Comparison of ENCODE assay signal across 29 cellular contexts in genomic region chr17:46896991-46897390, GRCh38. TPM values are rescaled to one million over a fixed set of nuclear protein-coding genes. Genes with fewer than 3 reads are reported as not detected.
"Had no signal": no experiment of that assay in that cellular context is flagged by ENCODE, and none has a peak within 500 bp of the region (broad histone marks: within the 10 kb centered on the region; RNA-seq: fewer than 3 reads in every experiment).

No MANE protein-coding gene starts in this region.

- DNase-seq: activated CD4-positive, alpha-beta memory T cell treated with anti-CD3 and anti-CD28 coated beads, Interleukin-2, amount 10 ng/mL, durations not matched to agents 7 days and 5 days; activated CD4-positive, alpha-beta T cell treated with anti-CD3 and anti-CD28 coated beads for 1 hour; activated CD4-positive, alpha-beta T cell treated with anti-CD3 and anti-CD28 coated beads for 4 hours; activated CD4-positive, alpha-beta T cell treated with anti-CD3 and anti-CD28 coated beads, Interleukin-2, amount 10 ng/mL, durations not matched to agents 7 days and 5 days; activated CD4-positive, alpha-beta T cell treated with anti-CD3 and anti-CD28 coated beads, Interleukin-2, amount 50 U/mL, for 4 hours; activated CD8-positive, alpha-beta memory T cell treated with anti-CD3 and anti-CD28 coated beads, Interleukin-2, amount 50 U/mL, for 48 hours; activated gamma-delta T cell treated with Interleukin-2 at 50 U/mL for 16 hours; activated naive CD4-positive, alpha-beta T cell treated with anti-CD3 and anti-CD28 coated beads for 36 hours; activated naive CD8-positive, alpha-beta T cell treated with anti-CD3 and anti-CD28 coated beads for 36 hours; activated naive CD8-positive, alpha-beta T cell treated with anti-CD3 and anti-CD28 coated beads, Interleukin-2, amount 50 U/mL, for 24 hours; activated T-cell treated with anti-CD3 and anti-CD28 coated beads for 4 hours; activated T-cell treated with anti-CD3 and anti-CD28 coated beads, Interleukin-2, amount 50 U/mL, for 24 hours; activated T-cell treated with anti-CD3 and anti-CD28 coated beads, Interleukin-2, amount 50 U/mL, for 72 hours; adrenal gland; amygdala; body of pancreas; central memory CD4-positive, alpha-beta T cell; cerebellar nuclear complex; dorsolateral prefrontal cortex; effector memory CD4-positive, alpha-beta T cell; endodermal cell; foreskin keratinocyte; heart right ventricle; T-helper 2 cell had no signal

- ATAC-seq: activated naive CD8-positive, alpha-beta T cell treated with anti-CD3 and anti-CD28 coated beads, Interleukin-2, amount 50 U/mL, for 24 hours; activated T-cell treated with anti-CD3 and anti-CD28 coated beads, Interleukin-2, amount 50 U/mL, for 72 hours; body of pancreas; foreskin keratinocyte; gastroesophageal sphincter; heart right ventricle; WTC11 had no signal

RNA-seq across cellular contexts. Expression of gene WNT9B, which starts 45.6 kb away (rescaled TPM):
- total RNA-seq: activated CD4-positive, alpha-beta memory T cell treated with anti-CD3 and anti-CD28 coated beads, Interleukin-2, amount 10 ng/mL, durations not matched to agents 7 days and 5 days; activated CD4-positive, alpha-beta T cell treated with anti-CD3 and anti-CD28 coated beads, Interleukin-2, amount 10 ng/mL, durations not matched to agents 7 days and 5 days; activated naive CD4-positive, alpha-beta T cell treated with anti-CD3 and anti-CD28 coated beads for 36 hours; activated naive CD8-positive, alpha-beta T cell treated with anti-CD3 and anti-CD28 coated beads for 36 hours; activated T-cell treated with anti-CD3 and anti-CD28 coated beads, Interleukin-2, amount 50 U/mL, for 72 hours; body of pancreas; epithelial cell of proximal tubule; foreskin keratinocyte; glomerular endothelial cell; T-helper 1 cell treated with Interleukin-12 subunit alpha and Interleukin-12 subunit beta and Interleukin-4 antibody, amounts not matched to agents 30 ng/mL and 1 ng/mL, for 36 hours had no signal
